27 cellular contexts compared by ENCODE assay signal in the genomic region with DNA sequence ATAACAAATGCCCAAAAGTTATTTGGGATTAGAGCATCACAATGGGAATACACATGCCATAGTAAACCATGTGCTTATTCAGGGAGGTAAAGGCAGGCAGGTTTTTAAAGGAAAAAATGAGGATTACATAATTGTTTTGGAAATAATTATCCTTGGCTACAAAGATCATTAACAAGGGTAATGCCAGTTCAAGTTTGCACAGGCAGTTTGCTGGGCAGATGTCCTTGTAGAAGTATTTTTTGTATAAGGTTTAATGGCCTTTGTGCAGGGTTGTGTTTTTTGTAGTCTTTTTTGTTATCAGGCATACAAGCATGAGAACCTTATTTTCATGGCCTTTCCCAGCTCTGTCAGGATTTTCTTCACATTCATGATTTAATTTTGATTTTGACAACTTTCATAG. TPM values are rescaled to one million over a fixed set of nuclear protein-coding genes. Genes with fewer than 3 reads are reported as not detected.
A peak's percentile ranks its signal among the peaks of the same experiment; 100 is the strongest.
DNase-seq lines count a peak whose midpoint lies in the region; ATAC-seq, FAIRE-seq and TF ChIP-seq lines count a peak whose summit lies in the region.
"Had no signal": no experiment of that assay in that cellular context is flagged by ENCODE, and none has a peak within 500 bp of the region (broad histone marks: within the 10 kb centered on the region; RNA-seq: fewer than 3 reads in every experiment).

No MANE protein-coding gene starts in this region.

- peak; percentile 46 for ATAC-seq in left lobe of liver
- no peak for ATAC-seq in HG03520 (IDR thresholded peaks at IDR 0.05; ENCODE audit: unreplicated experiment)
- ATAC-seq: A549; CD8-positive, alpha-beta T cell; GM12878 had no signal

- H3K27ac ChIP-seq in liver (ENCODE audit: low read depth in 1 of 2, low read length in 2 of 2), result no peak overlapping the region
- H3K27ac ChIP-seq: 22Rv1; A549; BLaER1 treated with 17β-estradiol and CSF1 and Interleukin-3, amounts not matched to agents 10 nM and 100 nM; C4-2B had no signal

- no peak for TF ChIP-seq CTCF in liver (IDR thresholded peaks at IDR 0.05; ENCODE audit: low read depth, low read length, missing input control)
- no peak for TF ChIP-seq CTCF in foreskin fibroblast (IDR thresholded peaks at IDR 0.05; ENCODE audit: low read depth, low read length)

- FAIRE-seq in GM18507 (lab: Jason Lieb, UNC), result peak; percentile 31
- FAIRE-seq: A549, D721Med, GM12878, GM12892, GM19239 had no signal

- DNase-seq in GM18507 (ENCODE audit: extremely low spot score, insufficient read length, low read depth), result no peak
- DNase-seq in left lobe of liver (ENCODE audit: low spot score), result no peak
- DNase-seq in DMS 273 treated with DMSO at 0.1 percent for 48 hours (lab: John Stamatoyannopoulos, UW), result no peak
- no peak for DNase-seq in foreskin fibroblast
- DNase-seq: AML-193; Caco-2; Calu3; CD4-positive, alpha-beta T cell; CD8-positive, alpha-beta T cell; DMS153; DMS53; DMS79; DND-41; GDM1 had no signal

- no peaks in the 10 kb centered on the region for H3K9me3 ChIP-seq in liver (ENCODE audit: control insufficient read depth in 4 of 4, low read length in 3 of 4)
- H3K9me3 ChIP-seq: A549; BLaER1 treated with 17β-estradiol and CSF1 and Interleukin-3, amounts not matched to agents 10 nM and 100 nM; Caco-2 had no signal

- peaks cover 17 to 62% (median 60%) of the 10 kb centered on the region in 4 donors for H3K36me3 ChIP-seq in liver (ENCODE audit: control insufficient read depth in 4 of 4, insufficient read depth in 3 of 4, low read depth in 1 of 4, low read length in 3 of 4)

- H3K4me1 ChIP-seq in liver (ENCODE audit: control insufficient read depth in 4 of 4, insufficient read depth in 4 of 4, low read length in 3 of 4), result peaks cover 3 to 10% (median 7%) of the 10 kb centered on the region in 4 donors
- H3K4me1 ChIP-seq: A549, Caco-2 had no signal

- H3K4me3 ChIP-seq in liver (ENCODE audit: low read depth in 1 of 3, low read length in 3 of 3) (no peak overlapping the region), foreskin fibroblast (ENCODE audit: low read depth in 1 of 2, low read length in 2 of 2) (no peak overlapping the region)
- H3K4me3 ChIP-seq: A549; BLaER1 treated with 17β-estradiol and CSF1 and Interleukin-3, amounts not matched to agents 10 nM and 100 nM; GM12878 had no signal

- H3K27me3 ChIP-seq in liver (ENCODE audit: control insufficient read depth in 4 of 4, insufficient read depth in 4 of 4, low read length in 3 of 4), result no peaks in the 10 kb centered on the region
- H3K27me3 ChIP-seq: BLaER1 treated with 17β-estradiol and CSF1 and Interleukin-3, amounts not matched to agents 10 nM and 100 nM had no signal

- H3K9ac ChIP-seq in liver (ENCODE audit: low read depth in 1 of 2, low read length in 2 of 2), result no peak overlapping the region
- H3K9ac ChIP-seq: BLaER1 treated with 17β-estradiol and CSF1 and Interleukin-3, amounts not matched to agents 10 nM and 100 nM had no signal

- TF ChIP-seq RAD21 in liver (IDR thresholded peaks at IDR 0.05), result no peak

TF ChIP-seq in liver, 16 proteins besides CTCF, POLR2A, EP300 and RAD21:
- TF ChIP-seq FOXA2 (IDR thresholded peaks at IDR 0.05) (no peak), YY1 (IDR thresholded peaks at IDR 0.05) (no peak), RXRA (IDR thresholded peaks at IDR 0.05) (peak; percentile 54 to 58), GABPA (IDR thresholded peaks at IDR 0.05 in 1 of 2, conservative IDR thresholded peaks at IDR 0.05 in 1 of 2) (no peak), HNF4G (IDR thresholded peaks at IDR 0.05) (no peak), SP1 (IDR thresholded peaks at IDR 0.05) (peak; percentile 15), NR2F2 (IDR thresholded peaks at IDR 0.05) (no peak), HNF4A (conservative IDR thresholded peaks at IDR 0.05) (peak in 1 of 2 donors; percentile 9)
- TF ChIP-seq, protein P1, sequence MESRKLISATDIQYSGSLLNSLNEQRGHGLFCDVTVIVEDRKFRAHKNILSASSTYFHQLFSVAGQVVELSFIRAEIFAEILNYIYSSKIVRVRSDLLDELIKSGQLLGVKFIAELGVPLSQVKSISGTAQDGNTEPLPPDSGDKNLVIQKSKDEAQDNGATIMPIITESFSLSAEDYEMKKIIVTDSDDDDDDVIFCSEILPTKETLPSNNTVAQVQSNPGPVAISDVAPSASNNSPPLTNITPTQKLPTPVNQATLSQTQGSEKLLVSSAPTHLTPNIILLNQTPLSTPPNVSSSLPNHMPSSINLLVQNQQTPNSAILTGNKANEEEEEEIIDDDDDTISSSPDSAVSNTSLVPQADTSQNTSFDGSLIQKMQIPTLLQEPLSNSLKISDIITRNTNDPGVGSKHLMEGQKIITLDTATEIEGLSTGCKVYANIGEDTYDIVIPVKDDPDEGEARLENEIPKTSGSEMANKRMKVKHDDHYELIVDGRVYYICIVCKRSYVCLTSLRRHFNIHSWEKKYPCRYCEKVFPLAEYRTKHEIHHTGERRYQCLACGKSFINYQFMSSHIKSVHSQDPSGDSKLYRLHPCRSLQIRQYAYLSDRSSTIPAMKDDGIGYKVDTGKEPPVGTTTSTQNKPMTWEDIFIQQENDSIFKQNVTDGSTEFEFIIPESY (IDR thresholded peaks at IDR 0.05), result no peak

RNA-seq across cellular contexts. Expression of a gene that starts 24.7 kb away (rescaled TPM):
- total RNA-seq in left lobe of liver (70.2 TPM), liver (10 to 100 TPM; 49.9 to 79.1 TPM)
- polyA plus RNA-seq in liver, result 10 to 100 TPM; 36.8 to 52.5 TPM

RNA-seq across cellular contexts. Expression of a gene that starts 28.3 kb away (rescaled TPM):
- total RNA-seq in left lobe of liver (5.5 TPM), liver (1 to 10 TPM; 4.6 to 7.4 TPM)
- polyA plus RNA-seq in liver, result 1 to 10 TPM; 3.1 TPM

RNA-seq across cellular contexts. Expression of a gene that starts 58.7 kb away (rescaled TPM):
- not detected for total RNA-seq in left lobe of liver
- total RNA-seq in liver, result under 1 TPM; 0.05 to 0.08 TPM
- polyA plus RNA-seq in liver, result not detected
- total RNA-seq: A172, G401 had no signal
- polyA plus RNA-seq: BJ had no signal
